14 cellular contexts compared by ENCODE assay signal in the genomic region with DNA sequence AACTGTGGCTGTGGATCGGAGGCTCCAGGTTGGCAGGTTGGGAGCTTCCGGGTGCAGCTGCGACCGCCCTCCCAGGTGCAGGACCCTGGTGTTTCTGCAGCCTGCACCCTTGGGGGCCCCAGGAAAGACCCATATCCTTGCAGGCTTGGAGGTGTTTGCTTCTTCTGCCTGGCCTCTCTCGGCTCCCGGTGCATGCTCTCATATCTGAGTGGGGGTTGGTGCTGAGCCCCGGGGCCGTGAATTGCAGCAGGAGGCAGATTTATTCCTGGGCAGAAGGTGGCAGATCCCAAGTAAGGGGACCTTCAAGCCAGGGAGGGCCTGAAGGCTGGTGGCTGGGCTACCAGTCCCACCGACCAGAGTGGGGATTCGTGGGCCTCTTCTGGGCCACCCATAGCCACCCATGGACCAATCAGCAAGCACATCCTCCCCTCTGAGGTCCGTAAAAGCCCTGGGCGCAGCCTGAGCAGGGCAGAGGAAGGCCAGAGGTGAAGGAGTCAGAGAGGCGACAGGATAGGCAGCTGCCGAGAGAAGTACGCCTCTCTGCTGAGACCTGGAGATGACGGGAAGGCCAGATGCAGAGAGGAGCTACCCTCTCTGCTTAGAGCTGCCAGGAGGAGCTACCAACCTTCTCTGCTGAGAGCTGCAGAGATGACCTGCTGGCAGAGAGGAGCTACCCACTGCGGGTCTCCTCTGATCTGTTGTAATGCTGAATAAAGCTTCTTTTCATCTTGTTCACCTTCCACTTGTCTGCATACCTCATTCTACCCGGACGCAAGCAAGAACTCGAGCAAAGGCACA.
DNase-seq lines count a peak whose midpoint lies in the region; ATAC-seq and TF ChIP-seq lines count a peak whose summit lies in the region.
"Had no signal": no experiment of that assay in that cellular context is flagged by ENCODE, and none has a peak within 500 bp of the region (broad histone marks: within the 10 kb centered on the region; RNA-seq: fewer than 3 reads in every experiment).

No MANE protein-coding gene starts in this region.

- H3K27me3 ChIP-seq in lower lobe of right lung (ENCODE audit: low read depth) = no peaks in the 10 kb centered on the region
- no peaks in the 10 kb centered on the region for H3K27me3 ChIP-seq in upper lobe of right lung

- H3K9me3 Mint-ChIP-seq in chondrocyte (ENCODE audit: low read depth) = peaks cover 2% of the 10 kb centered on the region

- H3K4me3 Mint-ChIP-seq in chondrocyte (ENCODE audit: unreplicated experiment) = no peak overlapping the region
- H3K4me3 Mint-ChIP-seq: CD14-positive monocyte; CD8-positive, alpha-beta memory T cell had no signal

- no peaks in the 10 kb centered on the region for H3K4me1 Mint-ChIP-seq in chondrocyte (ENCODE audit: low read depth)
- H3K4me1 Mint-ChIP-seq: CD14-positive monocyte; CD8-positive, alpha-beta memory T cell had no signal

- intact Hi-C loops in Right ventricle myocardium inferior (cut with DNase I) (no loop called here), left cardiac atrium (cut with DNase I) (no loop called here), lower lobe of right lung (cut with DNase I) (no loop called here), upper lobe of right lung (cut with DNase I) (no loop called here), posterior vena cava (cut with DNase I) (no loop called here)

- H3K4me3 ChIP-seq in lower lobe of right lung (no peak overlapping the region), upper lobe of right lung (no peak overlapping the region)

- TF ChIP-seq CTCF in chondrocyte (IDR thresholded peaks at IDR 0.05) (no peak), lower lobe of right lung (IDR thresholded peaks at IDR 0.05) (no peak), upper lobe of right lung (IDR thresholded peaks at IDR 0.05) (no peak)

- H3K36me3 ChIP-seq in lower lobe of right lung (no peaks in the 10 kb centered on the region), upper lobe of right lung (no peaks in the 10 kb centered on the region)

- no peak overlapping the region for H3K27ac ChIP-seq in lower lobe of right lung
- no peak overlapping the region for H3K27ac ChIP-seq in upper lobe of right lung
- H3K27ac ChIP-seq: 22Rv1 had no signal

- ATAC-seq in Right ventricle myocardium inferior = no peak
- ATAC-seq in left cardiac atrium = no peak
- ATAC-seq in lower lobe of right lung = peak in 1 of 2 donors; percentile 32
- ATAC-seq in upper lobe of right lung = peak; percentile 33
- no peak for ATAC-seq in HG02642 (IDR thresholded peaks at IDR 0.05; ENCODE audit: poor library complexity, unreplicated experiment)

- H3K4me1 ChIP-seq in lower lobe of right lung (no peaks in the 10 kb centered on the region), upper lobe of right lung (no peaks in the 10 kb centered on the region)
- H3K4me1 ChIP-seq: Caco-2 had no signal

- H3K27me3 Mint-ChIP-seq in chondrocyte (ENCODE audit: low read depth) = peaks cover 2% of the 10 kb centered on the region
- H3K27me3 Mint-ChIP-seq: CD8-positive, alpha-beta memory T cell had no signal

- no peak overlapping the region for H3K27ac Mint-ChIP-seq in chondrocyte (ENCODE audit: unreplicated experiment)
- H3K27ac Mint-ChIP-seq: CD14-positive monocyte; CD8-positive, alpha-beta memory T cell had no signal

- H3K36me3 Mint-ChIP-seq in chondrocyte (ENCODE audit: low read depth) = no peaks in the 10 kb centered on the region
- H3K36me3 Mint-ChIP-seq: CD14-positive monocyte; CD8-positive, alpha-beta memory T cell had no signal

- no peaks in the 10 kb centered on the region for H3K9me3 ChIP-seq in lower lobe of right lung
- H3K9me3 ChIP-seq in upper lobe of right lung = no peaks in the 10 kb centered on the region

- DNase-seq in Right ventricle myocardium inferior (ENCODE audit: missing footprints) (peak; percentile 32), left cardiac atrium (no peak), chondrocyte (ENCODE audit: low spot score) (peak; percentile 70), lower lobe of right lung (peak; percentile 21), upper lobe of right lung (no peak), amygdala (lab: John Stamatoyannopoulos, UW) (no peak), posterior vena cava (ENCODE audit: low spot score) (no peak)
- DNase-seq: Caco-2; CD8-positive, alpha-beta memory T cell; DMS53; GF-D8 had no signal

Comparison
In these comparisons a context has a peak if more than half of its experiments do, and no peak if none do; other contexts are left out.
1. DNase-seq: peak in Right ventricle myocardium inferior (single experiment), chondrocyte (single experiment) and lower lobe of right lung (single experiment); none in left cardiac atrium (single experiment), upper lobe of right lung (single experiment), amygdala (0 of 56) and posterior vena cava (single experiment).